ENCODE assay signal across 38 cellular contexts in genomic region chr1:89169166-89169565, GRCh38. TPM values are rescaled to one million over a fixed set of nuclear protein-coding genes. Genes with fewer than 3 reads are reported as not detected.
"Had no signal": no experiment of that assay in that cellular context is flagged by ENCODE, and none has a peak within 500 bp of the region (broad histone marks: within the 10 kb centered on the region; RNA-seq: fewer than 3 reads in every experiment).

No MANE protein-coding gene starts in this region.

- H3K9me3 Mint-ChIP-seq: dendritic cell treated with granulocyte-macrophage colony-stimulating factor and Interleukin-4, amounts not matched to agents 40 ng/mL and 50 ng/mL, for 4 days; endodermal cell; mesothelial cell of epicardium; naive B cell; natural killer cell treated with Interleukin-12 subunit alpha and Interleukin-12 subunit beta and Interleukin-15 and Interleukin-18, amount 100 ng/mL, for 72 hours; neural progenitor cell; type B pancreatic cell had no signal

- H3K9me3 ChIP-seq: colonic mucosa, esophagus squamous epithelium, left lung, mucosa of descending colon, psoas muscle, sigmoid colon, spleen, testis, tibial artery had no signal

- H3K36me3 Mint-ChIP-seq: mesothelial cell of epicardium; naive B cell; neural progenitor cell; stimulated activated memory B cell treated with anti-CD40 and anti-IgM and Interleukin-4, amounts not matched to agents 10 μg/mL and 1 μg/mL and 100 μg/mL, for 72 hours; type B pancreatic cell had no signal

- H3K4me1 Mint-ChIP-seq: endodermal cell, neural progenitor cell had no signal

- H3K4me3 ChIP-seq: colonic mucosa, esophagus squamous epithelium, hepatocyte, left lung, mucosa of descending colon, neural progenitor cell, psoas muscle, sigmoid colon, spleen, testis, tibial artery had no signal

- H3K4me3 Mint-ChIP-seq: dendritic cell treated with granulocyte-macrophage colony-stimulating factor and Interleukin-4, amounts not matched to agents 40 ng/mL and 50 ng/mL, for 4 days; endodermal cell; mesothelial cell of epicardium; naive B cell; natural killer cell treated with Interleukin-12 subunit alpha and Interleukin-12 subunit beta and Interleukin-15 and Interleukin-18, amount 100 ng/mL, for 72 hours; neural progenitor cell; stimulated activated memory B cell treated with anti-CD40 and anti-IgM and Interleukin-4, amounts not matched to agents 10 μg/mL and 1 μg/mL and 100 μg/mL, for 72 hours; type B pancreatic cell had no signal

- H3K36me3 ChIP-seq: colonic mucosa, esophagus squamous epithelium, left lung, neural progenitor cell, sigmoid colon, spleen, tibial artery had no signal

- H3K4me1 ChIP-seq: colonic mucosa, esophagus squamous epithelium, left lung, neural progenitor cell, psoas muscle, sigmoid colon, spleen, testis, tibial artery had no signal

- ATAC-seq: left cardiac atrium; left lung; mucosa of descending colon; natural killer cell treated with Interleukin-12 subunit alpha and Interleukin-12 subunit beta and Interleukin-15 and Interleukin-18, amount 100 ng/mL, for 72 hours; psoas muscle; right cardiac atrium; stimulated activated memory B cell treated with anti-CD40 and anti-IgM and Interleukin-4, amounts not matched to agents 10 μg/mL and 1 μg/mL and 100 μg/mL, for 72 hours; stimulated activated naive CD8-positive, alpha-beta T cell treated with anti-CD3 and anti-CD28 coated beads, Interleukin-15, Interleukin-2, amounts not matched to agents 100 U/mL and 50 U/mL, for 24 hours had no signal

- FAIRE-seq: endothelial cell of umbilical vein, frontal cortex had no signal

- DNase-seq: colonic mucosa; effector CD8-positive, alpha-beta T cell; endodermal cell; erythroblast; esophagus squamous epithelium; head of caudate nucleus; left cardiac atrium; left lung; mesenchymal stem cell; mucosa of descending colon; naive B cell; posterior cingulate gyrus; psoas muscle; right cardiac atrium; sigmoid colon; spleen; stimulated activated CD4-positive, alpha-beta T cell treated with anti-CD3 and anti-CD28 coated beads, Interleukin-4, amount 100 ng/mL, for 4 hours; stimulated activated naive CD8-positive, alpha-beta T cell treated with anti-CD3 and anti-CD28 coated beads, Interleukin-15, Interleukin-2, amounts not matched to agents 100 U/mL and 50 U/mL, for 24 hours; substantia nigra; testis; tibial artery had no signal

- H3K27ac ChIP-seq: colonic mucosa, esophagus squamous epithelium, hepatocyte, left lung, neural progenitor cell, psoas muscle, sigmoid colon, spleen, testis, tibial artery had no signal

- H3K27me3 ChIP-seq: colonic mucosa, esophagus squamous epithelium, hepatocyte, left lung, neural progenitor cell, sigmoid colon, spleen, testis, tibial artery had no signal

- H3K27me3 Mint-ChIP-seq: dendritic cell treated with granulocyte-macrophage colony-stimulating factor and Interleukin-4, amounts not matched to agents 40 ng/mL and 50 ng/mL, for 4 days; naive B cell; natural killer cell treated with Interleukin-12 subunit alpha and Interleukin-12 subunit beta and Interleukin-15 and Interleukin-18, amount 100 ng/mL, for 72 hours; stimulated activated memory B cell treated with anti-CD40 and anti-IgM and Interleukin-4, amounts not matched to agents 10 μg/mL and 1 μg/mL and 100 μg/mL, for 72 hours; type B pancreatic cell had no signal

- H3K27ac Mint-ChIP-seq: dendritic cell treated with granulocyte-macrophage colony-stimulating factor and Interleukin-4, amounts not matched to agents 40 ng/mL and 50 ng/mL, for 4 days; endodermal cell; mesothelial cell of epicardium; natural killer cell treated with Interleukin-12 subunit alpha and Interleukin-12 subunit beta and Interleukin-15 and Interleukin-18, amount 100 ng/mL, for 72 hours; neural progenitor cell; stimulated activated memory B cell treated with anti-CD40 and anti-IgM and Interleukin-4, amounts not matched to agents 10 μg/mL and 1 μg/mL and 100 μg/mL, for 72 hours; type B pancreatic cell had no signal

RNA-seq across cellular contexts. Expression of gene GBP7, which starts 6.6 kb away (rescaled TPM):
- total RNA-seq: chondrocyte, colonic mucosa, endodermal cell, endothelial cell of umbilical vein, esophagus squamous epithelium, frontal cortex, kidney epithelial cell, left cardiac atrium, lower leg skin, lung microvascular endothelial cell, mesothelial cell of epicardium, osteoblast, psoas muscle, renal cortical epithelial cell, sigmoid colon, skeletal muscle tissue, testis, urinary bladder had no signal

RNA-seq across cellular contexts. Expression of gene GBP4, which starts 29.6 kb away (rescaled TPM):
- total RNA-seq: chondrocyte had no signal

RNA-seq across cellular contexts. Expression of gene GBP2, which starts 43.3 kb away (rescaled TPM):
- total RNA-seq: endodermal cell, frontal cortex had no signal
